Comparison of ENCODE assay signal across 20 cellular contexts in genomic region chr6:36927114-36927513, GRCh38. TPM values are rescaled to one million over a fixed set of nuclear protein-coding genes. Genes with fewer than 3 reads are reported as not detected.
DNase-seq lines count a peak whose midpoint lies in the region; ATAC-seq and TF ChIP-seq lines count a peak whose summit lies in the region.
"Had no signal": no experiment of that assay in that cellular context is flagged by ENCODE, and none has a peak within 500 bp of the region (broad histone marks: within the 10 kb centered on the region; RNA-seq: fewer than 3 reads in every experiment).

No MANE protein-coding gene starts in this region.

- H3K36me3 Mint-ChIP-seq in activated T-cell treated with anti-CD3 and anti-CD28 coated beads, Interleukin-2, amount 50 U/mL, for 72 hours (ENCODE audit: insufficient read depth in 2 of 2), result peaks cover 4 to 14% of the 10 kb centered on the region in 2 donors
- H3K36me3 Mint-ChIP-seq: WTC11 had no signal

- intact Hi-C loops in lower lobe of right lung (cut with DNase I) (no loop called here), transverse colon (cut with DNase I; ENCODE audit: low total_unique reads) (no loop called here), tibial artery (cut with DNase I; ENCODE audit: low total_unique reads) (no loop called here)

- in situ Hi-C loops in transverse colon (cut with MboI; ENCODE audit: low pct_ligation_motif_present in 1 of 4, low pct_unique_long_range_greater_than_20kb in 1 of 4, low sequenced_read_pairs in 3 of 4), result no loop called here

- WGBS in transverse colon (ENCODE audit: low coverage in 1 of 2), 2 donors, result 44 to 49% methylated on average over 3 of the region's 3 CpGs

- peak overlapping the region; percentile 82 for H3K27ac Mint-ChIP-seq in activated T-cell treated with anti-CD3 and anti-CD28 coated beads, Interleukin-2, amount 50 U/mL, for 72 hours
- H3K27ac Mint-ChIP-seq: stimulated activated naive CD8-positive, alpha-beta T cell treated with anti-CD3 and anti-CD28 coated beads, Interleukin-15, Interleukin-2, amounts not matched to agents 100 ng/mL and 50 ng/mL, for 24 hours; WTC11 had no signal

- H3K4me3 Mint-ChIP-seq in activated T-cell treated with anti-CD3 and anti-CD28 coated beads, Interleukin-2, amount 50 U/mL, for 72 hours, result peak overlapping the region; percentile 11 to 70
- H3K4me3 Mint-ChIP-seq: HFFc6; natural killer cell treated with Interleukin-12 subunit alpha and Interleukin-12 subunit beta and Interleukin-15 and Interleukin-18, amount 100 ng/mL, for 72 hours; stimulated activated naive CD8-positive, alpha-beta T cell treated with anti-CD3 and anti-CD28 coated beads, Interleukin-15, Interleukin-2, amounts not matched to agents 100 ng/mL and 50 ng/mL, for 24 hours; WTC11 had no signal

- peaks cover 50% of the 10 kb centered on the region for H3K4me1 Mint-ChIP-seq in activated T-cell treated with anti-CD3 and anti-CD28 coated beads, Interleukin-2, amount 50 U/mL, for 72 hours (ENCODE audit: low read depth)

- H3K9me3 ChIP-seq in SJCRH30 (replicated peaks) (no peaks in the 10 kb centered on the region), lower lobe of right lung (no peaks in the 10 kb centered on the region), transverse colon (no peaks in the 10 kb centered on the region), tibial artery (no peaks in the 10 kb centered on the region)
- H3K9me3 ChIP-seq: ascending aorta, prostate gland, SJSA1 had no signal

- H3K36me3 ChIP-seq in SJCRH30, result no peaks in the 10 kb centered on the region
- peaks cover 35% of the 10 kb centered on the region for H3K36me3 ChIP-seq in lower lobe of right lung
- H3K36me3 ChIP-seq in transverse colon, result no peaks in the 10 kb centered on the region
- peaks cover 10 to 36% (median 28%) of the 10 kb centered on the region in 3 donors for H3K36me3 ChIP-seq in tibial artery
- H3K36me3 ChIP-seq: prostate gland had no signal

- H3K9me3 Mint-ChIP-seq in activated T-cell treated with anti-CD3 and anti-CD28 coated beads, Interleukin-2, amount 50 U/mL, for 72 hours, result peaks cover 0 to 2% of the 10 kb centered on the region in 2 donors
- H3K9me3 Mint-ChIP-seq: HFFc6; natural killer cell treated with Interleukin-12 subunit alpha and Interleukin-12 subunit beta and Interleukin-15 and Interleukin-18, amount 100 ng/mL, for 72 hours; stimulated activated naive CD8-positive, alpha-beta T cell treated with anti-CD3 and anti-CD28 coated beads, Interleukin-15, Interleukin-2, amounts not matched to agents 100 ng/mL and 50 ng/mL, for 24 hours; WTC11 had no signal

- peaks cover 29% of the 10 kb centered on the region for H3K4me1 ChIP-seq in SJCRH30
- H3K4me1 ChIP-seq in lower lobe of right lung, result peaks cover 12% of the 10 kb centered on the region
- peaks cover 6 to 38% (median 13%) of the 10 kb centered on the region in 4 donors for H3K4me1 ChIP-seq in transverse colon
- H3K4me1 ChIP-seq in tibial artery, result peaks cover 0 to 20% (median 15%) of the 10 kb centered on the region in 4 donors
- H3K4me1 ChIP-seq: prostate gland had no signal

- TF ChIP-seq CTCF in lower lobe of right lung (IDR thresholded peaks at IDR 0.05) (no peak), transverse colon (IDR thresholded peaks at IDR 0.05) (no peak), tibial artery (IDR thresholded peaks at IDR 0.05) (no peak)

- no peak for DNase-seq in activated T-cell treated with anti-CD3 and anti-CD28 coated beads, Interleukin-2, amount 50 U/mL, for 72 hours
- DNase-seq in activated T-cell treated with anti-CD3 and anti-CD28 coated beads for 4 hours, result no peak
- no peak for DNase-seq in SJCRH30
- DNase-seq in lower lobe of right lung, result no peak
- DNase-seq in transverse colon, result no peak
- no peak for DNase-seq in tibial artery
- DNase-seq in effector CD8-positive, alpha-beta T cell (lab: John Stamatoyannopoulos, UW), result no peak
- DNase-seq: HFFc6, mammary epithelial cell, NCI-H526, OCI-M1 had no signal

- TF ChIP-seq POLR2A in transverse colon (IDR thresholded peaks at IDR 0.05), result no peak

- H3K27me3 ChIP-seq in SJCRH30 (no peaks in the 10 kb centered on the region), lower lobe of right lung (ENCODE audit: low read depth) (no peaks in the 10 kb centered on the region), transverse colon (no peaks in the 10 kb centered on the region), tibial artery (no peaks in the 10 kb centered on the region)
- H3K27me3 ChIP-seq: ascending aorta, SJSA1 had no signal

- H3K27me3 Mint-ChIP-seq in activated T-cell treated with anti-CD3 and anti-CD28 coated beads, Interleukin-2, amount 50 U/mL, for 72 hours (ENCODE audit: low read depth), result no peaks in the 10 kb centered on the region
- H3K27me3 Mint-ChIP-seq: natural killer cell treated with Interleukin-12 subunit alpha and Interleukin-12 subunit beta and Interleukin-15 and Interleukin-18, amount 100 ng/mL, for 72 hours; stimulated activated naive CD8-positive, alpha-beta T cell treated with anti-CD3 and anti-CD28 coated beads, Interleukin-15, Interleukin-2, amounts not matched to agents 100 ng/mL and 50 ng/mL, for 24 hours had no signal

- peak overlapping the region; percentile 62 for H3K27ac ChIP-seq in SJCRH30
- peak overlapping the region; percentile 5 for H3K27ac ChIP-seq in lower lobe of right lung
- peak overlapping the region; percentile 6 to 55 (median 30) for H3K27ac ChIP-seq in transverse colon
- peak overlapping the region in 1 of 2 donors; percentile 23 for H3K27ac ChIP-seq in tibial artery
- H3K27ac ChIP-seq: SJSA1 had no signal

- no peak for TF ChIP-seq EP300 in transverse colon (IDR thresholded peaks at IDR 0.05; ENCODE audit: low read depth)

- no peak overlapping the region for H3K4me3 ChIP-seq in SJCRH30
- no peak overlapping the region for H3K4me3 ChIP-seq in lower lobe of right lung
- H3K4me3 ChIP-seq in transverse colon, result no peak overlapping the region
- no peak overlapping the region for H3K4me3 ChIP-seq in tibial artery
- H3K4me3 ChIP-seq: ascending aorta, coronary artery, prostate gland, SJSA1 had no signal

- ATAC-seq in activated T-cell treated with anti-CD3 and anti-CD28 coated beads, Interleukin-2, amount 50 U/mL, for 72 hours (replicated peaks in 1 of 2), result peak; percentile 45 to 62
- ATAC-seq in lower lobe of right lung (no peak), GM21528 (IDR thresholded peaks at IDR 0.05; ENCODE audit: low FRiP score, unreplicated experiment) (no peak)
- ATAC-seq: WTC11 had no signal

RNA-seq across cellular contexts. Expression of gene PI16, which starts 27.4 kb away (rescaled TPM):
- 1 to 10 TPM in 1 of 2 donors, under 1 TPM in 1; 0.14 to 4.2 TPM for total RNA-seq in activated T-cell treated with anti-CD3 and anti-CD28 coated beads, Interleukin-2, amount 50 U/mL, for 72 hours
- total RNA-seq in SJCRH30 (2014; rRNA removed; shearing (Covaris generic)), result not detected in 2 replicates
- total RNA-seq in lower lobe of right lung (11.9 TPM), transverse colon (1 to 10 TPM in 2 of 4 donors, under 1 TPM in 1, not detected in 1; 0.60 to 5.6 (median 4.0) TPM)
- total RNA-seq: HFFc6; M059J; mammary epithelial cell; natural killer cell treated with Interleukin-12 subunit alpha and Interleukin-12 subunit beta and Interleukin-15 and Interleukin-18, amount 100 ng/mL, for 72 hours; SJSA1 had no signal

RNA-seq across cellular contexts. Expression of gene C6orf89, which starts 41.4 kb away (rescaled TPM):
- 10 to 100 TPM; 53.1 to 54.6 TPM for total RNA-seq in activated T-cell treated with anti-CD3 and anti-CD28 coated beads, Interleukin-2, amount 50 U/mL, for 72 hours
- 17.0 and 18.5 TPM in 2 replicates for total RNA-seq in SJCRH30 (2014; rRNA removed; shearing (Covaris generic))
- total RNA-seq in lower lobe of right lung, result 54.7 TPM
- total RNA-seq in transverse colon, result 10 to 100 TPM in 3 of 4 donors, 1 to 10 TPM in 1; 7.8 to 41.8 (median 28.2) TPM

RNA-seq across cellular contexts. Expression of gene PPIL1, which starts 52.5 kb away (rescaled TPM):
- total RNA-seq in activated T-cell treated with anti-CD3 and anti-CD28 coated beads, Interleukin-2, amount 50 U/mL, for 72 hours, result 10 to 100 TPM; 32.6 to 43.0 TPM
- total RNA-seq in SJCRH30 (2014; rRNA removed; shearing (Covaris generic)), result 75.2 and 77.8 TPM in 2 replicates
- total RNA-seq in lower lobe of right lung (14.4 TPM), transverse colon (1 to 10 TPM in 3 of 4 donors, under 1 TPM in 1; 1.00 to 5.6 (median 3.3) TPM)

RNA-seq across cellular contexts. Expression of gene MTCH1, which starts 58.9 kb away (rescaled TPM):
- total RNA-seq in activated T-cell treated with anti-CD3 and anti-CD28 coated beads, Interleukin-2, amount 50 U/mL, for 72 hours, result 100 to 1,000 TPM; 116 to 149 TPM
- 169 and 173 TPM in 2 replicates for total RNA-seq in SJCRH30 (2014; rRNA removed; shearing (Covaris generic))
- total RNA-seq in lower lobe of right lung, result 194 TPM
- total RNA-seq in transverse colon, result 100 to 1,000 TPM; 123 to 190 (median 152) TPM

Comparison
In these comparisons a context has a peak if more than half of its experiments do, and no peak if none do; other contexts are left out.
1. ATAC-seq: peak in activated T-cell treated with anti-CD3 and anti-CD28 coated beads, Interleukin-2, amount 50 U/mL, for 72 hours (2 of 2); none in lower lobe of right lung (0 of 2) and GM21528 (single experiment).